24 cellular contexts compared by ENCODE assay signal in the genomic region with DNA sequence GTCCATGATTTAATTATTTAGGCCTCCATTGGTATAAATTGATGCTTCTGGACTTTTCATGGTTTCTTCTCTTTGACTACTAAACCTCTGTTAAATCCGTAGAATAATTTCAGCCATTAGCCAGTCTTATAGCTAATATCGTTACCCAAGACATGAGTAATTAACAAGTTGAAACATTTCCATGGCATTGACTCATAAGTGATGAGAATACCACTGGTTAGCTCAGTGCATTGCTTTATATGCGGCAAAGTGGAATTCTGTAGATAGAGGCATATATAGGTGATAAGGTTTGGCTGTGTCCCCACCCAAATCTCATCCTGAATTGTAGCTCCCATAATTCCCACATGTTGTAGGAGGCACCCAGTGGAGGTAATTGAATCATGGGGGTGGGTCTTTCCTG.
"Had no signal": no experiment of that assay in that cellular context is flagged by ENCODE, and none has a peak within 500 bp of the region (broad histone marks: within the 10 kb centered on the region; RNA-seq: fewer than 3 reads in every experiment).

No MANE protein-coding gene starts in this region.

- H3K27me3 Mint-ChIP-seq: memory B cell; naive thymus-derived CD4-positive, alpha-beta T cell; natural killer cell treated with Interleukin-12 subunit alpha and Interleukin-12 subunit beta and Interleukin-15 and Interleukin-18, amount 100 ng/mL, for 72 hours; progenitor cell of endocrine pancreas; stimulated activated memory B cell treated with anti-CD40 and anti-IgM and Interleukin-4, amounts not matched to agents 10 μg/mL and 1 μg/mL and 100 μg/mL, for 72 hours; stimulated activated naive CD8-positive, alpha-beta T cell treated with anti-CD3 and anti-CD28 coated beads, Interleukin-15, amount 100 ng/mL, for 72 hours had no signal

- DNase-seq: islet precursor cell; left ventricle myocardium inferior; midbrain; mucosa of descending colon; naive thymus-derived CD4-positive, alpha-beta T cell; ovary; right lobe of liver; stimulated activated CD4-positive, alpha-beta T cell treated with anti-CD3 and anti-CD28 coated beads, Interleukin-1b, Interleukin-23, amount 100 ng/mL, for 48 hours; stimulated activated CD4-positive, alpha-beta T cell treated with anti-CD3 and anti-CD28 coated beads, Interleukin-2, amount 100 ng/mL, for 48 hours; stimulated activated CD4-positive, alpha-beta T cell treated with anti-CD3 and anti-CD28 coated beads, Interleukin-4, amount 100 ng/mL, for 4 hours; stimulated activated CD8-positive, alpha-beta memory T cell treated with anti-CD3 and anti-CD28 coated beads, Interleukin-4, amount 100 ng/mL, for 48 hours; stimulated activated naive CD4-positive, alpha-beta T cell treated with Interleukin-2 at 50 U/mL for 16 hours; stimulated activated naive CD8-positive, alpha-beta T cell treated with anti-CD3 and anti-CD28 coated beads, Interleukin-15, amount 100 ng/mL, for 72 hours; substantia nigra; uterus had no signal

- H3K4me1 ChIP-seq: left ventricle myocardium inferior, right atrium auricular region, right lobe of liver, tibial nerve, uterus had no signal

- H3K4me3 Mint-ChIP-seq: memory B cell; naive thymus-derived CD4-positive, alpha-beta T cell; natural killer cell treated with Interleukin-12 subunit alpha and Interleukin-12 subunit beta and Interleukin-15 and Interleukin-18, amount 100 ng/mL, for 72 hours; stimulated activated memory B cell treated with anti-CD40 and anti-IgM and Interleukin-4, amounts not matched to agents 10 μg/mL and 1 μg/mL and 100 μg/mL, for 72 hours; stimulated activated naive CD8-positive, alpha-beta T cell treated with anti-CD3 and anti-CD28 coated beads, Interleukin-15, amount 100 ng/mL, for 72 hours; type B pancreatic cell had no signal

- H3K27ac Mint-ChIP-seq: memory B cell; naive thymus-derived CD4-positive, alpha-beta T cell; natural killer cell treated with Interleukin-12 subunit alpha and Interleukin-12 subunit beta and Interleukin-15 and Interleukin-18, amount 100 ng/mL, for 72 hours; progenitor cell of endocrine pancreas; stimulated activated memory B cell treated with anti-CD40 and anti-IgM and Interleukin-4, amounts not matched to agents 10 μg/mL and 1 μg/mL and 100 μg/mL, for 72 hours; stimulated activated naive CD8-positive, alpha-beta T cell treated with anti-CD3 and anti-CD28 coated beads, Interleukin-15, amount 100 ng/mL, for 72 hours; type B pancreatic cell had no signal

- H3K4me3 ChIP-seq: left ventricle myocardium inferior, lung, mucosa of descending colon, ovary, right atrium auricular region, right lobe of liver, smooth muscle cell, tibial nerve, uterus had no signal

- H3K27me3 ChIP-seq: ovary, right atrium auricular region, right lobe of liver, tibial nerve, uterus had no signal

- H3K9me3 ChIP-seq: left ventricle myocardium inferior, mucosa of descending colon, ovary, right atrium auricular region, right lobe of liver, tibial nerve, uterus had no signal

- H3K36me3 ChIP-seq: left ventricle myocardium inferior, ovary, right atrium auricular region, right lobe of liver, tibial nerve, uterus had no signal

- H3K36me3 Mint-ChIP-seq: memory B cell; naive thymus-derived CD4-positive, alpha-beta T cell; natural killer cell treated with Interleukin-12 subunit alpha and Interleukin-12 subunit beta and Interleukin-15 and Interleukin-18, amount 100 ng/mL, for 72 hours; stimulated activated memory B cell treated with anti-CD40 and anti-IgM and Interleukin-4, amounts not matched to agents 10 μg/mL and 1 μg/mL and 100 μg/mL, for 72 hours; type B pancreatic cell had no signal

- H3K9me3 Mint-ChIP-seq: memory B cell; stimulated activated memory B cell treated with anti-CD40 and anti-IgM and Interleukin-4, amounts not matched to agents 10 μg/mL and 1 μg/mL and 100 μg/mL, for 72 hours; stimulated activated naive CD8-positive, alpha-beta T cell treated with anti-CD3 and anti-CD28 coated beads, Interleukin-15, amount 100 ng/mL, for 72 hours; type B pancreatic cell had no signal

- ATAC-seq: mucosa of descending colon; naive thymus-derived CD4-positive, alpha-beta T cell; natural killer cell treated with Interleukin-12 subunit alpha and Interleukin-12 subunit beta and Interleukin-15 and Interleukin-18, amount 100 ng/mL, for 72 hours; right lobe of liver; stimulated activated memory B cell treated with anti-CD40 and anti-IgM and Interleukin-4, amounts not matched to agents 10 μg/mL and 1 μg/mL and 100 μg/mL, for 72 hours; stimulated activated naive CD8-positive, alpha-beta T cell treated with anti-CD3 and anti-CD28 coated beads, Interleukin-15, amount 100 ng/mL, for 72 hours had no signal

- H3K27ac ChIP-seq: left ventricle myocardium inferior, ovary, right atrium auricular region, right lobe of liver, tibial nerve, uterus had no signal

- H3K4me1 Mint-ChIP-seq: memory B cell; naive thymus-derived CD4-positive, alpha-beta T cell; stimulated activated memory B cell treated with anti-CD40 and anti-IgM and Interleukin-4, amounts not matched to agents 10 μg/mL and 1 μg/mL and 100 μg/mL, for 72 hours; stimulated activated naive CD8-positive, alpha-beta T cell treated with anti-CD3 and anti-CD28 coated beads, Interleukin-15, amount 100 ng/mL, for 72 hours had no signal
